8 cellular contexts compared by ENCODE assay signal in the genomic region with DNA sequence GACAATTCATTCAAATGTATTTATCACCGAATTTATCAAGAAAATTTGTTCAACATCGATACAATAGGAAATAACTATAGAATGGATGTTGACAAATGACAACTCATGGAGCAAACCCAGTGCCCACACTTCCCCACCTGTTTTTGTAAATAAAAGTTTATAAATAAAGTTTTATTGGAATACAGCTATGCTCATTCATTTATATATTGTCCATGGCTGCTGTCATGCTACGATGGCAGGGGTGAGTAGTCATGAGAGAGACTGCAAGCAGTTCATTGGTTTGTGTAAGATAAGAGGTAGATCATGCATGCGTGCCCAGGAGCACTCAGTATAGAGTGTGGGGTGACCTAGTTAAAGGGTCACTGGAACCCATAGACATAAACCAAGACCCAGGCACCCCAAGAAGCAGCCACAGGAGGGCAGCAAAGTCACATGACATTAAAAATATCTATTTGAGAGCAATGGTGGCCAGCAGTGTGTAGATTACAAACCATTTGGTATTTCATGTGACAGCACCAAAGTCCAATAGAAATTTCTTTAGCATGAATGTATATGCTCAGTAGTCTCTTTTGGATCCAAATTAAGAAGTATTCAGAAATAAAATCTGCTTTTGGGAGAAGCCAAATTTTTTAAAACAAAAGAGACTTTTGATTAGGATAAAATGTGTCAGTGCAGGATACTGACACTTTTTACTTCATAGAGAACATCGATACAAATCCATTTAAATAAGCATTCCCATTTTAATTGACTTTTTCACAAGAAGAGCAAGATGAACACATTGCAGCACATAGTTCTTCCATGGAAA.
DNase-seq lines count a peak whose midpoint lies in the region; TF ChIP-seq lines count a peak whose summit lies in the region.

No MANE protein-coding gene starts in this region.

- H2AFZ ChIP-seq in OCI-LY7 (ENCODE audit: low read length) (no peak overlapping the region), trophoblast cell (ENCODE audit: insufficient read depth, low read length, poor library complexity) (no peak overlapping the region)

- H3K4me2 ChIP-seq in OCI-LY7 (ENCODE audit: low read length): no peak overlapping the region
- no peak overlapping the region for H3K4me2 ChIP-seq in trophoblast cell (ENCODE audit: low read length)

- no peak overlapping the region for H4K91ac ChIP-seq in trophoblast cell (ENCODE audit: low read depth, low read length)

- H3K36me3 ChIP-seq in OCI-LY7 (ENCODE audit: insufficient read depth, low read length) (no peaks in the 10 kb centered on the region), trophoblast cell (ENCODE audit: control insufficient read depth in 1 of 2, insufficient read depth in 2 of 2, low read length in 2 of 2) (no peaks in the 10 kb centered on the region)

- no peak overlapping the region for H3K14ac ChIP-seq in trophoblast cell (ENCODE audit: low read length)

- CTCF ChIA-PET in OCI-LY7 (lab: Charles Lee; ENCODE audit: unreplicated experiment): no interaction called here

- no TSS peak for BruUV-seq in OCI-LY7 (replicated peaks; lab: Mats Ljungman, UMichigan)

- no peak overlapping the region for H2BK5ac ChIP-seq in trophoblast cell (ENCODE audit: low read depth, low read length, poor library complexity)

- H3K9ac ChIP-seq in trophoblast cell (ENCODE audit: low read length): no peak overlapping the region

- H3K18ac ChIP-seq in trophoblast cell (ENCODE audit: low read length): no peak overlapping the region

- H3K9me3 ChIP-seq in OCI-LY7 (ENCODE audit: low read length) (no peaks in the 10 kb centered on the region), trophoblast cell (ENCODE audit: insufficient read depth, low read depth, low read length) (no peaks in the 10 kb centered on the region)

- no peak overlapping the region for H2BK12ac ChIP-seq in trophoblast cell (ENCODE audit: low read length)

- H3K4ac ChIP-seq in trophoblast cell (ENCODE audit: low read depth, low read length): no peak overlapping the region

- no peaks in the 10 kb centered on the region for H3K4me1 ChIP-seq in OCI-LY7 (ENCODE audit: insufficient read depth, low read length, poor library complexity, severe bottlenecking)
- H3K4me1 ChIP-seq in trophoblast cell (ENCODE audit: control insufficient read depth in 1 of 2, insufficient read depth in 2 of 2, low read length in 2 of 2): no peaks in the 10 kb centered on the region

- TF ChIP-seq CTCF in GM12874 (IDR thresholded peaks at IDR 0.05; ENCODE audit: insufficient read depth, low read depth, low read length) (peak; percentile 46; the same call in 1 of the 2 replicates), OCI-LY7 (conservative IDR thresholded peaks at IDR 0.05; ENCODE audit: low read length) (peak; percentile 70), epithelial cell of esophagus (IDR thresholded peaks at IDR 0.05; ENCODE audit: insufficient read depth, low read depth, low read length, missing control alignments) (peak; percentile 89)

- no peaks in the 10 kb centered on the region for H3K27me3 ChIP-seq in trophoblast cell (ENCODE audit: insufficient read depth, low read length)

- H4K8ac ChIP-seq in trophoblast cell (ENCODE audit: low read depth, low read length): no peak overlapping the region

- H3K27ac ChIP-seq in OCI-LY7 (ENCODE audit: low read depth, low read length, poor library complexity, severe bottlenecking): no peak overlapping the region
- H3K27ac ChIP-seq in trophoblast cell (ENCODE audit: low read depth, low read length): no peak overlapping the region

- H4K20me1 ChIP-seq in OCI-LY7 (ENCODE audit: insufficient read depth, low read length): no peaks in the 10 kb centered on the region

- H3K4me3 ChIP-seq in OCI-LY7 (ENCODE audit: low read depth, low read length, poor library complexity, severe bottlenecking): no peak overlapping the region
- no peak overlapping the region for H3K4me3 ChIP-seq in epithelial cell of esophagus (ENCODE audit: low read length)
- H3K4me3 ChIP-seq in trophoblast cell (ENCODE audit: low read depth, low read length): no peak overlapping the region

- peak; percentile 32 for DNase-seq in AG08396 (ENCODE audit: low spot score)
- peak; percentile 19 for DNase-seq in OCI-LY7 (ENCODE audit: low spot score)
- DNase-seq in epithelial cell of esophagus (ENCODE audit: low read depth): peak; percentile 72
- peak; percentile 35 to 73 for DNase-seq in trophoblast cell
- no peak for DNase-seq in NCI-H2227 treated with DMSO at 0.1 percent for 48 hours (lab: John Stamatoyannopoulos, UW)
- no peak for DNase-seq in C1 segment of cervical spinal cord (lab: John Stamatoyannopoulos, UW)
- DNase-seq in NCI-H2196 treated with DMSO at 0.1 percent for 48 hours (lab: John Stamatoyannopoulos, UW; ENCODE audit: unreplicated experiment): no peak

- no peak overlapping the region for H2AK5ac ChIP-seq in trophoblast cell (ENCODE audit: low read length)

- POLR2A ChIA-PET in OCI-LY7 (lab: Charles Lee): no interaction called here

- H3K79me1 ChIP-seq in trophoblast cell (ENCODE audit: low read length): no peaks in the 10 kb centered on the region

- H3K79me2 ChIP-seq in OCI-LY7 (ENCODE audit: insufficient read depth, low read depth, low read length) (no peaks in the 10 kb centered on the region), trophoblast cell (ENCODE audit: control insufficient read depth, insufficient read depth, low read length, poor library complexity) (no peaks in the 10 kb centered on the region)

- no peak overlapping the region for H3K23ac ChIP-seq in trophoblast cell (ENCODE audit: low read length)

- WGBS in trophoblast cell (ENCODE audit: extremely low coverage, insufficient coverage, insufficient read length): no CpG with 5 or more reads among the region's 5 CpGs

- intact Hi-C loops in OCI-LY7 (cut with micrococcal nuclease; ENCODE audit: unreplicated experiment): loop anchor here (5.0 kb wide), 1 partner anchor 266 kb away; no protein-coding TSS in a partner anchor

- H2BK120ac ChIP-seq in trophoblast cell (ENCODE audit: insufficient read depth, low read length, poor library complexity): no peak overlapping the region

- no peak overlapping the region for H4K12ac ChIP-seq in trophoblast cell (ENCODE audit: low read depth, low read length)

- no peaks in the 10 kb centered on the region for H3K9me2 ChIP-seq in OCI-LY7 (ENCODE audit: insufficient read depth, low read length)

Comparison
In these comparisons a context has a peak if more than half of its experiments do, and no peak if none do; other contexts are left out.
1. DNase-seq: peak in AG08396 (single experiment), OCI-LY7 (single experiment), epithelial cell of esophagus (single experiment) and trophoblast cell (2 of 2); none in NCI-H2227 treated with DMSO at 0.1 percent for 48 hours (single experiment), C1 segment of cervical spinal cord (0 of 14) and NCI-H2196 treated with DMSO at 0.1 percent for 48 hours (single experiment).
2. Peak in every context shown above with its lines, with median percentiles within 50 percentile points of each other: CTCF ChIP-seq.